9 cellular contexts compared by ENCODE assay signal in the genomic region with DNA sequence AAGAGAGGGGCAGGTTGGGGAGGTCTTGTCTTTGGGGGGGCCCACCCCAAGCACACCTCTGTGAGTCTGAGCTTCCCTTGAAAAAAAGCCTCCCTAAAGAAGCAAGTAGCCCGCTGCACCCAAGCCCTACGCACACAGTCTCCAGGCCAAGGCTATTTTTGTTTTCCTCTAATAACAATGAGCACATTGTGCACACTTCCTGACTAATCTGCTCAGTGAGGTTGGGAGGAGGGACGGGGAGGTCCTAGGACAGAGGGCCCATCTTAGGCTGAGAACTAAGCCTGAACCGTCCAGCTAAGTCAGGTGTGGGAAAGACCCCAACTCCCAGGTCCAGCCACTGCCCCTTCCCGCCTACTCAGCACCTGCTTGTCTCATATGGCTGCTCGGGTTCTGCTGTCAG.
DNase-seq lines count a peak whose midpoint lies in the region; ATAC-seq and TF ChIP-seq lines count a peak whose summit lies in the region.
"Had no signal": no experiment of that assay in that cellular context is flagged by ENCODE, and none has a peak within 500 bp of the region (broad histone marks: within the 10 kb centered on the region; RNA-seq: fewer than 3 reads in every experiment).

No MANE protein-coding gene starts in this region.

- no peaks in the 10 kb centered on the region for H3K9me3 Mint-ChIP-seq in neural progenitor cell

- H3K4me1 ChIP-seq in SJCRH30 (peaks cover 29% of the 10 kb centered on the region), foreskin keratinocyte (peaks cover 21% of the 10 kb centered on the region), neural progenitor cell (peaks cover 67% of the 10 kb centered on the region)

- peaks cover 35% of the 10 kb centered on the region for H3F3A ChIP-seq in neural progenitor cell (ENCODE audit: low read depth)

- ATAC-seq in foreskin keratinocyte (peak; percentile 39), GM21528 (IDR thresholded peaks at IDR 0.05; ENCODE audit: low FRiP score, unreplicated experiment) (no peak)

- H3K27me3 Mint-ChIP-seq in neural progenitor cell (ENCODE audit: insufficient read depth, low read depth) = peaks cover 5% of the 10 kb centered on the region

- no peaks in the 10 kb centered on the region for H3K36me3 Mint-ChIP-seq in neural progenitor cell

- peak; percentile 66 for DNase-seq in AG08395 (ENCODE audit: low spot score)
- peak; percentile 60 to 80 for DNase-seq in SJCRH30
- DNase-seq in foreskin keratinocyte = peak in 1 of 2 donors; percentile 48
- no peak for DNase-seq in neural progenitor cell (ENCODE audit: low spot score)
- DNase-seq in NCI-H1436 (lab: John Stamatoyannopoulos, UW) = no peak
- DNase-seq in SHP77 (lab: John Stamatoyannopoulos, UW) = no peak
- DNase-seq in iPS-NIHi7 (ENCODE audit: extremely low spot score) = no peak
- DNase-seq: NCI-H1092 treated with DMSO at 0.1 percent for 48 hours had no signal

- H3K27ac Mint-ChIP-seq in neural progenitor cell = peak overlapping the region; percentile 42

- H3K27me3 ChIP-seq in SJCRH30 (no peaks in the 10 kb centered on the region), foreskin keratinocyte (no peaks in the 10 kb centered on the region), neural progenitor cell (no peaks in the 10 kb centered on the region)

- no peak overlapping the region for H3K4me2 ChIP-seq in neural progenitor cell

- H3K27ac ChIP-seq in SJCRH30 (peak overlapping the region; percentile 29; the same call in 1 of the 2 replicates), foreskin keratinocyte (no peak overlapping the region), neural progenitor cell (no peak overlapping the region)

- H3K79me2 ChIP-seq in neural progenitor cell (ENCODE audit: low read depth) = no peaks in the 10 kb centered on the region

- H3K4me1 Mint-ChIP-seq in neural progenitor cell = peaks cover 62% of the 10 kb centered on the region

- H3K9ac ChIP-seq in neural progenitor cell = no peak overlapping the region

- H3K9me3 ChIP-seq in SJCRH30 (replicated peaks) (peaks cover 3% of the 10 kb centered on the region; the same call in 1 of the 2 replicates), neural progenitor cell (ENCODE audit: low read depth) (no peaks in the 10 kb centered on the region)

- H3K36me3 ChIP-seq in SJCRH30 (no peaks in the 10 kb centered on the region), neural progenitor cell (no peaks in the 10 kb centered on the region)

- no peak overlapping the region for H3K4me3 Mint-ChIP-seq in neural progenitor cell

- TF ChIP-seq CTCF in foreskin keratinocyte (conservative IDR thresholded peaks at IDR 0.05) = no peak
- no peak for TF ChIP-seq CTCF in neural progenitor cell (IDR thresholded peaks at IDR 0.05)

- no peaks in the 10 kb centered on the region for H4K20me1 ChIP-seq in neural progenitor cell (ENCODE audit: low read depth)

- H2AFZ ChIP-seq in neural progenitor cell (replicated peaks) = no peak overlapping the region

- H3K4me3 ChIP-seq in SJCRH30 (no peak overlapping the region; the same call in 1 of the 2 replicates), neural progenitor cell (no peak overlapping the region)

Comparison
In these comparisons a context has a peak if more than half of its experiments do, and no peak if none do; other contexts are left out.
1. DNase-seq: peak in AG08395 (single experiment) and SJCRH30 (2 of 2); none in neural progenitor cell (single experiment), NCI-H1436 (single experiment), SHP77 (0 of 2) and iPS-NIHi7 (single experiment).